Comparison of ENCODE assay signal across 14 cellular contexts in genomic region chr18:31268985-31269406, GRCh38.
DNase-seq lines count a peak whose midpoint lies in the region; ATAC-seq and TF ChIP-seq lines count a peak whose summit lies in the region.
"Had no signal": no experiment of that assay in that cellular context is flagged by ENCODE, and none has a peak within 500 bp of the region (broad histone marks: within the 10 kb centered on the region; RNA-seq: fewer than 3 reads in every experiment).

No MANE protein-coding gene starts in this region.

- peak; percentile 39 for ATAC-seq in HG02798 (IDR thresholded peaks at IDR 0.05; ENCODE audit: poor library complexity, unreplicated experiment)
- ATAC-seq: lower lobe of right lung had no signal

- TF ChIP-seq CTCF in GM12865 (IDR thresholded peaks at IDR 0.05; ENCODE audit: insufficient read depth, low read depth, low read length, missing control alignments): no peak

- H3K4me3 ChIP-seq in GM12865 (ENCODE audit: low read depth, low read length): peak overlapping the region; percentile 2; the same call in 1 of the 2 replicates
- H3K4me3 ChIP-seq: cardiac muscle cell, lower lobe of right lung, thoracic aorta had no signal

- peak; percentile 83 for DNase-seq in GM12865 (ENCODE audit: low read depth)
- DNase-seq in RPMI8226: peak; percentile 48
- DNase-seq in kidney tubule cell (ENCODE audit: low spot score): peak; percentile 77
- DNase-seq in DMS79 treated with DMSO at 0.1 percent for 48 hours (lab: John Stamatoyannopoulos, UW): no peak
- no peak for DNase-seq in SW 1271 (lab: John Stamatoyannopoulos, UW)
- no peak for DNase-seq in GM19240 (ENCODE audit: insufficient read length, low spot score)
- DNase-seq in hepatic stellate cell (ENCODE audit: low spot score): no peak
- DNase-seq: activated CD4-positive, CD25-positive, alpha-beta regulatory T cell treated with anti-CD3 and anti-CD28 coated beads, Interleukin-2, amount 50 U/mL, for 72 hours; GDM1; lower lobe of right lung; NCI-H2227 treated with DMSO at 0.1 percent for 48 hours had no signal

Comparison
In these comparisons a context has a peak if more than half of its experiments do, and no peak if none do; other contexts are left out.
1. DNase-seq: peak in GM12865 (single experiment), RPMI8226 (single experiment) and kidney tubule cell (single experiment); none in DMS79 treated with DMSO at 0.1 percent for 48 hours (single experiment), SW 1271 (0 of 2), GM19240 (single experiment) and hepatic stellate cell (single experiment).